In the genomic region with DNA sequence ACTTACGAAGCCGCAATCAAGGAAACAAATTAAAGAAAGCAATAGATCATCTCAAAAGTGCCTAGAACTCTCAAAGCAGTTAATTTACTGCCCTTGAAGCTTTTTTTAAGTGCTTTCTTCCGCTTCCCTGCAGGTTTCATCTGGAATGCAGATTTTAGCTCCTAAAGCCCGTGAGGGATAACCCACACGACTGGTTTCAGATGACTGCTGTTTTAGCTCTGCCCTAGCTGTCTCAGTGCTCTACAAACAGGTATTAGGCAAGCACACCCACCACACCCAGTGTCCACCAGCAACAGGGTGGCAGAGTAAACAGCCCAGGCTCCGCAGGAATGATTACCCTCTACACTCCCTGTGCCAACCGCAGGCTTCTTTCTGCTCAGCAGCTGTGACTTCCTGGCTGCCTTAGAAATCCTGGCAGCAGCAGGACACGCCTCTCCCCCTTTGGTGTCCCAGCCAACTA, we compare ENCODE assay signal across 8 cellular contexts.
DNase-seq lines count a peak whose midpoint lies in the region; ATAC-seq and TF ChIP-seq lines count a peak whose summit lies in the region.

No MANE protein-coding gene starts in this region.

- H3K27me3 ChIP-seq in HCT116 (ENCODE audit: insufficient read depth, low read length) (no peaks in the 10 kb centered on the region), PC-3 (ENCODE audit: low read length) (no peaks in the 10 kb centered on the region), skeletal muscle tissue (ENCODE audit: control insufficient read depth in 3 of 3, insufficient read depth in 3 of 3, low read length in 3 of 3) (peaks cover 0 to 5% (median 0%) of the 10 kb centered on the region in 3 donors)

- POLR2A ChIA-PET in HCT116 (lab: Charles Lee) = no interaction called here
- POLR2A ChIA-PET in PC-3 (lab: Charles Lee; ENCODE audit: unreplicated experiment) = interaction anchor here (0.6 to 1.0 kb wide), 8 partner anchors 10 to 1033 kb away, joined by 4 to 18 read pairs (median 7); partner anchors contain the start of gene EMC7

- H3K79me2 ChIP-seq in HCT116 (ENCODE audit: insufficient read depth, low read length) (no peaks in the 10 kb centered on the region), PC-3 (ENCODE audit: low read length) (peaks cover 8% of the 10 kb centered on the region; the same call in 1 of the 2 replicates)

- no peaks in the 10 kb centered on the region for H3K36me3 ChIP-seq in HCT116 (ENCODE audit: control insufficient read depth in 1 of 2, insufficient read depth in 2 of 2, low read length in 2 of 2)
- H3K36me3 ChIP-seq in PC-3 (ENCODE audit: low read depth, low read length) = no peaks in the 10 kb centered on the region
- no peaks in the 10 kb centered on the region for H3K36me3 ChIP-seq in skeletal muscle tissue (ENCODE audit: control insufficient read depth in 3 of 3, insufficient read depth in 3 of 3, low read length in 3 of 3)

- ATAC-seq in HCT116 = peak; percentile 36; the same call in 1 of the 2 replicates
- peak; percentile 97 for ATAC-seq in PC-3
- ATAC-seq in left cardiac atrium = peak; percentile 61 to 80
- no peak for ATAC-seq in GM21390 (IDR thresholded peaks at IDR 0.05; ENCODE audit: unreplicated experiment)

- no peak overlapping the region for H3K9ac ChIP-seq in HCT116 (ENCODE audit: low read length)
- H3K9ac ChIP-seq in PC-3 (ENCODE audit: low read length) = peak overlapping the region; percentile 68
- peak overlapping the region; percentile 34 to 71 (median 60) for H3K9ac ChIP-seq in skeletal muscle tissue (ENCODE audit: low read depth in 1 of 3, low read length in 3 of 3)

- TF ChIP-seq POLR2A in HCT116 (IDR thresholded peaks at IDR 0.05; ENCODE audit: borderline replicate concordance, extremely low read depth, insufficient read depth, insufficient read length) = no peak

- H3K9me3 ChIP-seq in HCT116 (ENCODE audit: control insufficient read depth in 1 of 2, insufficient read depth in 1 of 2, low read depth in 1 of 2, low read length in 2 of 2) (no peaks in the 10 kb centered on the region), PC-3 (ENCODE audit: low read length) (no peaks in the 10 kb centered on the region), skeletal muscle tissue (ENCODE audit: control insufficient read depth in 3 of 3, low read length in 3 of 3) (no peaks in the 10 kb centered on the region)

- 0 out of 2 replicates have a peak overlapping the region, but pooled peaks have one; percentile 8 for H3K4me2 ChIP-seq in HCT116 (ENCODE audit: low read length)
- peak overlapping the region; percentile 76 for H3K4me2 ChIP-seq in PC-3 (ENCODE audit: low read length)

- CTCF ChIA-PET in HCT116 (lab: Charles Lee) (interaction anchor here (0.8 kb wide), 1 partner anchor 17 kb away, joined by 3 read pairs; no protein-coding TSS in a partner anchor), PC-3 (lab: Charles Lee) (interaction anchor here (0.8 to 1.4 kb wide), 5 partner anchors 18 to 417 kb away, joined by 3 to 7 read pairs (median 4); no protein-coding TSS in a partner anchor)

- no peak overlapping the region for H2AFZ ChIP-seq in HCT116 (ENCODE audit: low read depth, low read length, poor library complexity, severe bottlenecking)
- H2AFZ ChIP-seq in PC-3 (ENCODE audit: low read length) = peak overlapping the region; percentile 83

- H3K4me3 ChIP-seq in HCT116 (replicated peaks in 1 of 2; ENCODE audit: low read depth in 1 of 2, low read length in 2 of 2) (no peak overlapping the region), PC-3 (ENCODE audit: low read length) (peak overlapping the region; percentile 43), skeletal muscle tissue (ENCODE audit: low read length in 3 of 3) (peak overlapping the region in 2 of 3 donors; percentile 50 to 59)

- TF ChIP-seq CTCF in HCT116 (IDR thresholded peaks at IDR 0.05 in 2 of 3, conservative IDR thresholded peaks at IDR 0.05 in 1 of 3; ENCODE audit: borderline replicate concordance in 1 of 3, insufficient read depth in 1 of 3, low read depth in 2 of 3, low read length in 2 of 3) (no peak), PC-3 (conservative IDR thresholded peaks at IDR 0.05; ENCODE audit: low read depth, low read length) (no peak)

- H3K9me2 ChIP-seq in HCT116 (ENCODE audit: insufficient read depth) (no peaks in the 10 kb centered on the region), PC-3 (replicated peaks; ENCODE audit: low read length) (no peaks in the 10 kb centered on the region)

- H3F3A ChIP-seq in PC-3 (ENCODE audit: low read length, unreplicated experiment) = no peaks in the 10 kb centered on the region

- in situ Hi-C loops in KBM-7 (cut with MboI; ENCODE audit: low pct_unique_long_range_greater_than_20kb, low sequenced_read_pairs) = no loop called here

- DNase-seq in HCT116 (ENCODE audit: low read depth, low spot score) (no peak), PC-3 (peak; percentile 97), left cardiac atrium (no peak), KBM-7 (no peak), cortex of kidney (lab: John Stamatoyannopoulos, UW) (no peak)
- no peak for DNase-seq in effector CD4-positive, alpha-beta T cell

- RAD21 ChIA-PET in HCT116 (lab: Charles Lee; ENCODE audit: low non-redundant PET in 1 of 2, low total read pairs in 2 of 2, uncharacterized antibody in 2 of 2, unreplicated experiment in 2 of 2) = no interaction called here

- peaks cover 9 to 18% of the 10 kb centered on the region in 2 experiments; a peak in 3 of 4 replicates for H3K4me1 ChIP-seq in HCT116 (ENCODE audit: control insufficient read depth in 1 of 2, insufficient read depth in 2 of 2, low read length in 2 of 2)
- peaks cover 48% of the 10 kb centered on the region for H3K4me1 ChIP-seq in PC-3 (ENCODE audit: insufficient read depth, low read length)
- H3K4me1 ChIP-seq in skeletal muscle tissue (ENCODE audit: control insufficient read depth in 3 of 3, insufficient read depth in 3 of 3, low read length in 3 of 3) = peaks cover 17 to 23% (median 21%) of the 10 kb centered on the region in 3 donors

- H4K20me1 ChIP-seq in HCT116 (ENCODE audit: insufficient read depth) (no peaks in the 10 kb centered on the region), PC-3 (ENCODE audit: low read length) (no peaks in the 10 kb centered on the region)

- TF ChIP-seq RAD21 in HCT116 (IDR thresholded peaks at IDR 0.05; ENCODE audit: low read depth) = no peak

- BruUV-seq in HCT116 (replicated peaks; lab: Mats Ljungman, UMichigan) (no TSS peak), PC-3 (replicated peaks; lab: Mats Ljungman, UMichigan) (no TSS peak)

- intact Hi-C loops in HCT116 (cut with micrococcal nuclease) (no loop called here), PC-3 (cut with micrococcal nuclease) (loop anchor here (1.0 to 2.0 kb wide), 4 partner anchors 36 to 410 kb away; no protein-coding TSS in a partner anchor), left cardiac atrium (cut with DNase I) (no loop called here)

- no peak overlapping the region for H3K27ac ChIP-seq in HCT116 (ENCODE audit: low read depth, low read length)
- peak overlapping the region; percentile 95 for H3K27ac ChIP-seq in PC-3 (ENCODE audit: low read length)
- peak overlapping the region; percentile 62 for H3K27ac ChIP-seq in skeletal muscle tissue (ENCODE audit: low read depth, low read length)

TF ChIP-seq in HCT116, 20 proteins besides CTCF, POLR2A, EP300 and RAD21 (continues in another document):
- TF ChIP-seq JUND (IDR thresholded peaks at IDR 0.05) = no peak
- no peak for TF ChIP-seq CEBPB (IDR thresholded peaks at IDR 0.05; ENCODE audit: low read depth)
- TF ChIP-seq ELF1 (IDR thresholded peaks at IDR 0.05; ENCODE audit: borderline replicate concordance, low read depth) = no peak
- no peak for TF ChIP-seq EZH2 (IDR thresholded peaks at IDR 0.05)
- no peak for TF ChIP-seq CBX3 (IDR thresholded peaks at IDR 0.05; ENCODE audit: low read depth)
- TF ChIP-seq SRF (IDR thresholded peaks at IDR 0.05; ENCODE audit: low read depth) = no peak
- no peak for TF ChIP-seq MAX (IDR thresholded peaks at IDR 0.05)
- no peak for TF ChIP-seq EZH2phosphoT487 (IDR thresholded peaks at IDR 0.05; ENCODE audit: borderline replicate concordance)
- no peak for TF ChIP-seq EGR1 (IDR thresholded peaks at IDR 0.05; ENCODE audit: low read depth)
- TF ChIP-seq YY1 (IDR thresholded peaks at IDR 0.05; ENCODE audit: extremely low read depth, insufficient replicate concordance, low read depth, low read length) = no peak
- no peak for TF ChIP-seq REST (IDR thresholded peaks at IDR 0.05; ENCODE audit: low read depth)
- TF ChIP-seq ZFX (IDR thresholded peaks at IDR 0.05) = no peak
- no peak for TF ChIP-seq ATF3 (IDR thresholded peaks at IDR 0.05)

Comparison
In these comparisons a context has a peak if more than half of its experiments do, and no peak if none do; other contexts are left out.
1. H3K4me3 ChIP-seq: peak in PC-3 (single experiment) and skeletal muscle tissue (2 of 3); none in HCT116 (0 of 2).